ENCODE assay signal across 9 cellular contexts in the genomic region with DNA sequence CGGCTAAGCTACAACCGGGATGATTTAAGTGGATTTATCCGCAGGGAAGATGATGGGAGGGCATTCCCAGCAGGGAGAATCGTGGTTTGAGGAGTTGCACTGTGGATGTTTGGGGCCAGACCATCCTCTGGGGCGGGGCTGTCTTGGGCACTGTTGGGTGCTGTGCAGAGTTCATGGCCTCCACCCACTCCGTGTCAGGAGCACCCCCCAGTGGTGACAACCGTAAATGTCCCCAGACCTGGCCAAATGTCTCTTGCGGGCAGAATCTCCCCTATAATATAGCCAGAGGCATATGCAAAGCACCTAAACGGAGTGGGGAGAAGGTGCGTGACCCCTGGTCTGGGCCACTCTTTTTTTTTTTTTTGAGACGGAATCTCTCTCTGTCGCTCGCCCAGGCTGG. TPM values are rescaled to one million over a fixed set of nuclear protein-coding genes. Genes with fewer than 3 reads are reported as not detected.
DNase-seq lines count a peak whose midpoint lies in the region; ATAC-seq and TF ChIP-seq lines count a peak whose summit lies in the region.
"Had no signal": no experiment of that assay in that cellular context is flagged by ENCODE, and none has a peak within 500 bp of the region (broad histone marks: within the 10 kb centered on the region; RNA-seq: fewer than 3 reads in every experiment).

No MANE protein-coding gene starts in this region.

- H3K4me3 ChIP-seq in ascending aorta, result no peak overlapping the region

- no peak overlapping the region for H3K27ac ChIP-seq in ascending aorta
- H3K27ac ChIP-seq: C4-2B had no signal

- DNase-seq in NCI-H345 (lab: John Stamatoyannopoulos, UW) (peak; percentile 18), NCI-H345 treated with DMSO at 0.1 percent for 48 hours (lab: John Stamatoyannopoulos, UW; ENCODE audit: unreplicated experiment) (no peak), T follicular helper cell (ENCODE audit: low read depth) (peak; percentile 44), ascending aorta (ENCODE audit: low spot score in 2 of 2) (no peak), left lobe of liver (ENCODE audit: low spot score) (no peak), NCI-H187 treated with DMSO at 0.1 percent for 48 hours (lab: John Stamatoyannopoulos, UW) (no peak)
- peak; percentile 26 for DNase-seq in stimulated activated CD8-positive, alpha-beta memory T cell treated with anti-CD3 and anti-CD28 coated beads, Interleukin-7, amount 100 ng/mL, for 24 hours (ENCODE audit: low read depth)

- intact Hi-C loops in ascending aorta (cut with DNase I), result no loop called here

- peaks cover 3 to 25% of the 10 kb centered on the region in 2 donors for H3K4me1 ChIP-seq in ascending aorta

- H3K9me3 ChIP-seq in ascending aorta, result no peaks in the 10 kb centered on the region

- peak; percentile 12 to 42 (median 13) for TF ChIP-seq CTCF in ascending aorta (IDR thresholded peaks at IDR 0.05)

- H3K27me3 ChIP-seq in ascending aorta, result no peaks in the 10 kb centered on the region

- ATAC-seq in left lobe of liver, result peak; percentile 79
- ATAC-seq in GM21786 (IDR thresholded peaks at IDR 0.05; ENCODE audit: unreplicated experiment), result no peak

- peaks cover 38 to 64% of the 10 kb centered on the region in 2 donors for H3K36me3 ChIP-seq in ascending aorta

RNA-seq across cellular contexts. Expression of gene SMIM24, which starts 40.2 kb away (rescaled TPM):
- total RNA-seq in ascending aorta (not detected), left lobe of liver (10.8 TPM)

RNA-seq across cellular contexts. Expression of gene SMIM44, which starts 43.2 kb away (rescaled TPM):
- not detected for total RNA-seq in ascending aorta
- total RNA-seq in left lobe of liver, result not detected

Comparison
In these comparisons a context has a peak if more than half of its experiments do, and no peak if none do; other contexts are left out.
1. DNase-seq: peak in NCI-H345 (single experiment), T follicular helper cell (single experiment) and stimulated activated CD8-positive, alpha-beta memory T cell treated with anti-CD3 and anti-CD28 coated beads, Interleukin-7, amount 100 ng/mL, for 24 hours (single experiment); none in NCI-H345 treated with DMSO at 0.1 percent for 48 hours (single experiment), ascending aorta (0 of 2), left lobe of liver (single experiment) and NCI-H187 treated with DMSO at 0.1 percent for 48 hours (single experiment).
2. RNA of gene SMIM24, which starts 40.2 kb away (total RNA-seq): 10.8 TPM in left lobe of liver (single experiment); not detected in ascending aorta (single experiment); every median in the first group is over 10 times any median in the second.